ENCODE assay signal across 11 cellular contexts in genomic region chr1:56508523-56508983, GRCh38.
A peak's percentile ranks its signal among the peaks of the same experiment; 100 is the strongest.
DNase-seq lines count a peak whose midpoint lies in the region; ATAC-seq and TF ChIP-seq lines count a peak whose summit lies in the region.
"Had no signal": no experiment of that assay in that cellular context is flagged by ENCODE, and none has a peak within 500 bp of the region (broad histone marks: within the 10 kb centered on the region; RNA-seq: fewer than 3 reads in every experiment).

No MANE protein-coding gene starts in this region.

- no peak overlapping the region for H3K4me3 ChIP-seq in ACC112 (ENCODE audit: low read depth, low read length)
- H3K4me3 ChIP-seq in fibroblast of the aortic adventitia (ENCODE audit: low read depth, low read length): no peak overlapping the region

- H3K4me1 ChIP-seq in ACC112 (ENCODE audit: control insufficient read depth, insufficient read depth, low read length, unreplicated experiment): peaks cover 21% of the 10 kb centered on the region

- ATAC-seq in GM18867 (IDR thresholded peaks at IDR 0.05; ENCODE audit: unreplicated experiment): no peak

- no peaks in the 10 kb centered on the region for H3K27me3 ChIP-seq in ACC112 (ENCODE audit: insufficient read depth, low read length)

- DNase-seq in NCI-H226 (peak; percentile 3), fibroblast of the aortic adventitia (ENCODE audit: low read depth) (peak; percentile 42), mucosa of gallbladder (ENCODE audit: low spot score) (peak; percentile 93), NCI-H1930 (lab: John Stamatoyannopoulos, UW) (no peak), GF-D8 (lab: John Stamatoyannopoulos, UW) (no peak)
- no peak for DNase-seq in activated CD8-positive, alpha-beta memory T cell treated with anti-CD3 and anti-CD28 coated beads for 24 hours
- DNase-seq: activated CD4-positive, alpha-beta memory T cell treated with anti-CD3 and anti-CD28 coated beads, Interleukin-2, amount 10 ng/mL, durations not matched to agents 7 days and 5 days; hypothalamus; NCI-H1417 had no signal

- peaks cover 77% of the 10 kb centered on the region for H3K36me3 ChIP-seq in ACC112 (ENCODE audit: insufficient read depth, low read length)

- peaks cover 7% of the 10 kb centered on the region for H3K79me2 ChIP-seq in ACC112 (ENCODE audit: control insufficient read depth, insufficient read depth, low read length, unreplicated experiment)

- H3K27ac ChIP-seq in ACC112 (ENCODE audit: low read depth, low read length): peak overlapping the region; percentile 45

- H2AFZ ChIP-seq in ACC112 (ENCODE audit: low read length, unreplicated experiment): no peak overlapping the region

- no peak for TF ChIP-seq CTCF in fibroblast of the aortic adventitia (IDR thresholded peaks at IDR 0.05; ENCODE audit: insufficient read depth, low read length)

Comparison
In these comparisons a context has a peak if more than half of its experiments do, and no peak if none do; other contexts are left out.
1. DNase-seq: peak in NCI-H226 (single experiment), fibroblast of the aortic adventitia (single experiment) and mucosa of gallbladder (single experiment); none in NCI-H1930 (0 of 2), activated CD8-positive, alpha-beta memory T cell treated with anti-CD3 and anti-CD28 coated beads for 24 hours (single experiment) and GF-D8 (single experiment).